In the genomic region with DNA sequence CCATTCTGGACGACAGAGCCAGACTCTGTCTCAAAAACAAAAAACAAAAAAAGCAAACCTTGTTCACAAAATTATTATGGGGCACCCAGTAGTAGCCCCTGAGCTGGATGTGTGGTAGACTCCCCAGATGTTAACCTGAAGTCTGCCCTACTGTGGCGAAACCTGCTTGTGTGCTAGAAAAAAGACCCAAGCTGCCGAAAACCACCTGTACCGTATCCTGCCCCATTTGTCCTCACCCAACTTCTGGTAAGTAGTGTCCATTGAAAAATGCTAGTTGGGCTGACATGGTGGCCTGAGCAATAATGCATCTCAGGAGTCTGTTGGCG, we compare ENCODE assay signal across 1 cellular context.
TF ChIP-seq lines count a peak whose summit lies in the region.

No MANE protein-coding gene starts in this region.

TF ChIP-seq in K562, 482 proteins besides CTCF, POLR2A, EP300 and RAD21 (continued from another document):
- TF ChIP-seq, protein P1, sequence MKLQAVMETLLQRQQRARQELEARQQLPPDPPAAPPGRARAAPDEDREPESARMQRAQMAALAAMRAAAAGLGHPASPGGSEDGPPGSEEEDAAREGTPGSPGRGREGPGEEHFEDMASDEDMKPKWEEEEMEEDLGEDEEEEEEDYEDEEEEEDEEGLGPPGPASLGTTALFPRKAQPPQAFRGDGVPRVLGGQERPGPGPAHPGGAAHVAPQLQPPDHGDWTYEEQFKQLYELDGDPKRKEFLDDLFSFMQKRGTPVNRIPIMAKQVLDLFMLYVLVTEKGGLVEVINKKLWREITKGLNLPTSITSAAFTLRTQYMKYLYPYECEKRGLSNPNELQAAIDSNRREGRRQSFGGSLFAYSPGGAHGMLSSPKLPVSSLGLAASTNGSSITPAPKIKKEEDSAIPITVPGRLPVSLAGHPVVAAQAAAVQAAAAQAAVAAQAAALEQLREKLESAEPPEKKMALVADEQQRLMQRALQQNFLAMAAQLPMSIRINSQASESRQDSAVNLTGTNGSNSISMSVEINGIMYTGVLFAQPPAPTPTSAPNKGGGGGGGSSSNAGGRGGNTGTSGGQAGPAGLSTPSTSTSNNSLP (IDR thresholded peaks at IDR 0.05; ENCODE audit: borderline replicate concordance, low read depth, low read length), result no peak
- TF ChIP-seq ZSCAN32 (CRISPR knock-in tag; IDR thresholded peaks at IDR 0.05) (no peak), HOXB6 (CRISPR knock-in tag; IDR thresholded peaks at IDR 0.05; ENCODE audit: borderline replicate concordance) (no peak), ARID1B (IDR thresholded peaks at IDR 0.05) (no peak), ZNF695 (CRISPR knock-in tag; IDR thresholded peaks at IDR 0.05) (no peak), U2AF2 (optimal IDR thresholded peaks at IDR 0.05; ENCODE audit: low read depth, low read length) (no peak), POU5F1 (IDR thresholded peaks at IDR 0.05; ENCODE audit: borderline replicate concordance, low read depth, low read length, partially characterized antibody) (no peak), ZNF143 (CRISPR knock-in tag; IDR thresholded peaks at IDR 0.05) (no peak)
